Comparison of ENCODE assay signal across 8 cellular contexts in genomic region chr11:61041755-61042518, GRCh38.
A peak's percentile ranks its signal among the peaks of the same experiment; 100 is the strongest.
DNase-seq lines count a peak whose midpoint lies in the region; ATAC-seq and TF ChIP-seq lines count a peak whose summit lies in the region.

No MANE protein-coding gene starts in this region.

- intact Hi-C loops in activated naive CD4-positive, alpha-beta T cell treated with anti-CD3 and anti-CD28 coated beads for 36 hours (cut with micrococcal nuclease) = loop anchor here (1.0 to 2.0 kb wide), 5 partner anchors 15 to 72 kb away; no protein-coding TSS in a partner anchor

- H3K27ac Mint-ChIP-seq in activated naive CD4-positive, alpha-beta T cell treated with anti-CD3 and anti-CD28 coated beads for 36 hours = peak overlapping the region; percentile 97

- H3K27me3 Mint-ChIP-seq in activated naive CD4-positive, alpha-beta T cell treated with anti-CD3 and anti-CD28 coated beads for 36 hours (ENCODE audit: low read depth) = no peaks in the 10 kb centered on the region

- peaks cover 34% of the 10 kb centered on the region for H3K36me3 Mint-ChIP-seq in activated naive CD4-positive, alpha-beta T cell treated with anti-CD3 and anti-CD28 coated beads for 36 hours (ENCODE audit: low read depth)

- peaks cover 0 to 9% (median 4%) of the 10 kb centered on the region in 4 donors for H3K4me1 ChIP-seq in Peyer's patch

- no peaks in the 10 kb centered on the region for H3K27me3 ChIP-seq in Peyer's patch

- no peaks in the 10 kb centered on the region for H3K36me3 ChIP-seq in Peyer's patch

- peak overlapping the region; percentile 44 for H3K4me3 Mint-ChIP-seq in activated naive CD4-positive, alpha-beta T cell treated with anti-CD3 and anti-CD28 coated beads for 36 hours

- no peaks in the 10 kb centered on the region for H3K9me3 ChIP-seq in Peyer's patch

- H3K4me3 ChIP-seq in Peyer's patch = peak overlapping the region in 1 of 4 donors; percentile 24

- TF ChIP-seq CTCF in Peyer's patch (IDR thresholded peaks at IDR 0.05) = no peak

- TF ChIP-seq POLR2A in Peyer's patch (IDR thresholded peaks at IDR 0.05) = peak in 1 of 2 donors; percentile 28

- peak; percentile 38 for DNase-seq in Ammon's horn (ENCODE audit: low spot score)
- peak in 2 of 3 donors; percentile 82 to 89 for DNase-seq in Peyer's patch
- DNase-seq in activated naive CD4-positive, alpha-beta T cell treated with anti-CD3 and anti-CD28 coated beads for 36 hours = peak; percentile 93
- DNase-seq in left kidney (ENCODE audit: low read depth, low spot score) = peak; percentile 82
- DNase-seq in stimulated activated CD8-positive, alpha-beta memory T cell treated with anti-CD3 and anti-CD28 coated beads, Interleukin-4, amount 100 ng/mL, for 24 hours (ENCODE audit: low read depth) = peak; percentile 60

- H3K4me1 Mint-ChIP-seq in activated naive CD4-positive, alpha-beta T cell treated with anti-CD3 and anti-CD28 coated beads for 36 hours (ENCODE audit: low read depth) = peaks cover 70% of the 10 kb centered on the region

- CTCF ChIA-PET in activated naive CD4-positive, alpha-beta T cell treated with anti-CD3 and anti-CD28 coated beads for 36 hours (lab: Charles Lee) = interaction anchor here (0.5 to 2.4 kb wide), 20 partner anchors 9 to 278 kb away, joined by 3 to 6 read pairs (median 4); partner anchors contain the start of gene CD6

- no peaks in the 10 kb centered on the region for H3K9me3 Mint-ChIP-seq in activated naive CD4-positive, alpha-beta T cell treated with anti-CD3 and anti-CD28 coated beads for 36 hours

- ATAC-seq in GM19397 (IDR thresholded peaks at IDR 0.05; ENCODE audit: unreplicated experiment) (peak; percentile 78), HG03565 (IDR thresholded peaks at IDR 0.05; ENCODE audit: unreplicated experiment) (peak; percentile 71), GM21381 (IDR thresholded peaks at IDR 0.05; ENCODE audit: unreplicated experiment) (no peak)

- peak overlapping the region; percentile 49 to 79 (median 78) for H3K27ac ChIP-seq in Peyer's patch

Comparison
In these comparisons a context has a peak if more than half of its experiments do, and no peak if none do; other contexts are left out.
1. DNase-seq: peak in every context shown above with its lines; median percentile 93 in activated naive CD4-positive, alpha-beta T cell treated with anti-CD3 and anti-CD28 coated beads for 36 hours; 86 in Peyer's patch; 82 in left kidney; 60 in stimulated activated CD8-positive, alpha-beta memory T cell treated with anti-CD3 and anti-CD28 coated beads, Interleukin-4, amount 100 ng/mL, for 24 hours; 38 in Ammon's horn.